12 cellular contexts compared by ENCODE assay signal in the genomic region with DNA sequence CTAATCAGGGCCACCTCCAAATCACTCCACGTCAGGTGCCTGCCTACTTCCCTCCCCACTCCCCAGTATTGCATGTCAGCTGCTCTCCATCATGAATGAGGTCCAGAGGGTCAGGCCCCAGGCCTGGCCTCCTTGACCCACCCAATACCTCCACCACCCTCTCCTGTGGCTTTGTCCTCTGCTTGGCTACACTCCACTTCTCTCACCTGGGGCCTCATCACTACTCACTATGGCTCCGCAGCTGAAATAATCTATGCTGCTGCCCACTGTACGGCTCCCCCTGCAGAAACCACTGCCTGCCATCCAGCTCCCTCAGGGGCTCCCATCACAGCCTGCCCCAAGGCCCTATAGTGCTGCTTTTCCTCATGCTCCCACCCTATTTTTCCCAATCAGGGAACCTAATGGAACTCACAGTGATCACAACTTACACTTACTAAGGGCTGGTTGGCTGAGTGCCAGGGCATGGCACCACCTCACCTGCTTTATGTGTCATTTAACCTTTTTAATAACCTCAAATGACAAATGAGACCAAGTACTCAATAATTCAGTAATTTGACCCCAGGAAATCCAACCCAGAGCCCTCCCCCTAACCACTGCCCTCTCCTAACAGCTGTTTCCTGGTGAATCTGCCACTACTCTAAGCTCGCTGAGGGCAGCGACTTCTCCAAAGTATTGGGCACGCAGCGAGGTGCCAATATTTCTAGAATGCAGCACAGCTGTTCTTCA. TPM values are rescaled to one million over a fixed set of nuclear protein-coding genes. Genes with fewer than 3 reads are reported as not detected.
DNase-seq lines count a peak whose midpoint lies in the region; ATAC-seq, FAIRE-seq and TF ChIP-seq lines count a peak whose summit lies in the region.
"Had no signal": no experiment of that assay in that cellular context is flagged by ENCODE, and none has a peak within 500 bp of the region (broad histone marks: within the 10 kb centered on the region; RNA-seq: fewer than 3 reads in every experiment).

No MANE protein-coding gene starts in this region.

- H3K9me3 Mint-ChIP-seq in IgD-negative memory B cell (no peaks in the 10 kb centered on the region), astrocyte (ENCODE audit: unreplicated experiment) (no peaks in the 10 kb centered on the region), progenitor cell of endocrine pancreas (ENCODE audit: low read depth) (no peaks in the 10 kb centered on the region)
- H3K9me3 Mint-ChIP-seq: dendritic cell treated with granulocyte-macrophage colony-stimulating factor and Interleukin-4, amounts not matched to agents 40 ng/mL and 50 ng/mL, for 4 days had no signal

- TF ChIP-seq CTCF in astrocyte (IDR thresholded peaks at IDR 0.05; ENCODE audit: insufficient read depth, low read depth, low read length) (no peak), progenitor cell of endocrine pancreas (IDR thresholded peaks at IDR 0.05; ENCODE audit: unreplicated experiment) (no peak)

- ATAC-seq in GM19397 (IDR thresholded peaks at IDR 0.05; ENCODE audit: unreplicated experiment) (no peak), HG02884 (IDR thresholded peaks at IDR 0.05; ENCODE audit: unreplicated experiment) (no peak), HG03354 (IDR thresholded peaks at IDR 0.05; ENCODE audit: poor library complexity, severe bottlenecking, unreplicated experiment) (no peak)

- DNase-seq in NCI-H1417 (lab: John Stamatoyannopoulos, UW) (peak in 2 of 3 experiments; percentile 25 to 70), NCI-H1417 treated with DMSO at 0.1 percent for 48 hours (lab: John Stamatoyannopoulos, UW) (no peak), astrocyte (ENCODE audit: low read depth) (no peak), progenitor cell of endocrine pancreas (ENCODE audit: low spot score, unreplicated experiment) (no peak)
- DNase-seq: hippocampal formation had no signal

- peak overlapping the region; percentile 96 for H3K4me2 ChIP-seq in astrocyte (ENCODE audit: low read length)

- H3K4me1 Mint-ChIP-seq in IgD-negative memory B cell, result peaks cover 36 to 64% (median 56%) of the 10 kb centered on the region in 3 donors
- peaks cover 15% of the 10 kb centered on the region for H3K4me1 Mint-ChIP-seq in astrocyte (ENCODE audit: low read depth, unreplicated experiment)
- peaks cover 23% of the 10 kb centered on the region for H3K4me1 Mint-ChIP-seq in progenitor cell of endocrine pancreas (ENCODE audit: low read depth)

- H3K79me2 ChIP-seq in astrocyte (ENCODE audit: insufficient read depth, low read length), result peaks cover 65% of the 10 kb centered on the region

- H3K36me3 ChIP-seq in astrocyte (ENCODE audit: insufficient read depth, low read length), result peaks cover 4% of the 10 kb centered on the region

- H3K27me3 ChIP-seq in astrocyte (ENCODE audit: insufficient read depth, low read length), result no peaks in the 10 kb centered on the region

- no peak overlapping the region for H3K27ac ChIP-seq in astrocyte (ENCODE audit: low read depth, low read length)
- H3K27ac ChIP-seq: parathyroid adenoma had no signal

- no peak overlapping the region for H2AFZ ChIP-seq in astrocyte (ENCODE audit: low read depth, low read length)
- H2AFZ ChIP-seq: parathyroid adenoma had no signal

- FAIRE-seq in astrocyte (lab: Jason Lieb, UNC), result no peak

- H3K27me3 Mint-ChIP-seq in IgD-negative memory B cell (peaks cover 2% of the 10 kb centered on the region), astrocyte (ENCODE audit: low read depth, unreplicated experiment) (peaks cover 6% of the 10 kb centered on the region), progenitor cell of endocrine pancreas (no peaks in the 10 kb centered on the region)

- H3K4me1 ChIP-seq in astrocyte (ENCODE audit: insufficient read depth, low read length), result peaks cover 17% of the 10 kb centered on the region

- H3K9ac ChIP-seq in astrocyte (ENCODE audit: low read length), result no peak overlapping the region
- H3K9ac ChIP-seq: parathyroid adenoma had no signal

- peaks cover 64% of the 10 kb centered on the region for H4K20me1 ChIP-seq in astrocyte (ENCODE audit: insufficient read depth, low read length)

- H3K36me3 Mint-ChIP-seq in IgD-negative memory B cell (no peaks in the 10 kb centered on the region), astrocyte (ENCODE audit: low read depth, unreplicated experiment) (peaks cover 3% of the 10 kb centered on the region), progenitor cell of endocrine pancreas (ENCODE audit: insufficient read depth) (peaks cover 2% of the 10 kb centered on the region)

- H3K4me3 ChIP-seq in astrocyte (ENCODE audit: insufficient read depth, low read depth, low read length), result no peak overlapping the region

- H3K9me3 ChIP-seq in astrocyte (ENCODE audit: insufficient read depth, low read depth, low read length), result no peaks in the 10 kb centered on the region

- peak overlapping the region in 2 of 4 donors; percentile 28 to 87 for H3K4me3 Mint-ChIP-seq in IgD-negative memory B cell
- H3K4me3 Mint-ChIP-seq in astrocyte (ENCODE audit: unreplicated experiment), result peak overlapping the region; percentile 97
- H3K4me3 Mint-ChIP-seq in progenitor cell of endocrine pancreas (ENCODE audit: low read depth), result peak overlapping the region; percentile 38

- H3K27ac Mint-ChIP-seq in IgD-negative memory B cell (peak overlapping the region in 2 of 3 donors; percentile 69 to 85), astrocyte (ENCODE audit: unreplicated experiment) (peak overlapping the region; percentile 8), progenitor cell of endocrine pancreas (no peak overlapping the region)

RNA-seq across cellular contexts. Expression of gene GORASP1, which starts 2.3 kb away (rescaled TPM):
- polyA plus RNA-seq in IgD-negative memory B cell, result 33.3 TPM
- total RNA-seq in astrocyte (39.5 and 45.6 TPM in 2 replicates), progenitor cell of endocrine pancreas (64.3 and 72.8 TPM in 2 replicates)

RNA-seq across cellular contexts. Expression of gene TTC21A, which starts 2.4 kb away (rescaled TPM):
- 5.5 TPM for polyA plus RNA-seq in IgD-negative memory B cell
- total RNA-seq in astrocyte, result 3.9 and 4.1 TPM in 2 replicates
- total RNA-seq in progenitor cell of endocrine pancreas, result 16.1 and 17.2 TPM in 2 replicates

RNA-seq across cellular contexts. Expression of gene CSRNP1, which starts 48.3 kb away (rescaled TPM):
- polyA plus RNA-seq in IgD-negative memory B cell, result 79.9 TPM
- total RNA-seq in astrocyte (42.3 and 47.0 TPM in 2 replicates), progenitor cell of endocrine pancreas (6.6 and 6.7 TPM in 2 replicates)

RNA-seq across cellular contexts. Expression of gene WDR48, which starts 53.3 kb away (rescaled TPM):
- polyA plus RNA-seq in IgD-negative memory B cell, result 40.5 TPM
- total RNA-seq in astrocyte (38.5 and 40.8 TPM in 2 replicates), progenitor cell of endocrine pancreas (69.7 and 78.3 TPM in 2 replicates)

RNA-seq across cellular contexts. Expression of gene SCN11A, which starts 53.4 kb away (rescaled TPM):
- polyA plus RNA-seq in IgD-negative memory B cell, result not detected
- 0.07 and 0.20 TPM in 2 replicates for total RNA-seq in astrocyte
- 1.5 and 1.6 TPM in 2 replicates for total RNA-seq in progenitor cell of endocrine pancreas
- total RNA-seq: A172 had no signal

Comparison
In these comparisons a context has a peak if more than half of its experiments do, and no peak if none do; other contexts are left out.
1. DNase-seq: peak in NCI-H1417 (2 of 3); none in NCI-H1417 treated with DMSO at 0.1 percent for 48 hours (single experiment), astrocyte (single experiment) and progenitor cell of endocrine pancreas (single experiment).